1 cellular context compared by ENCODE assay signal in genomic region chr7:38628630-38629385, GRCh38.
TF ChIP-seq lines count a peak whose summit lies in the region.

No MANE protein-coding gene starts in this region.

TF ChIP-seq in H1, 55 proteins besides CTCF, POLR2A, EP300 and RAD21:
- no peak for TF ChIP-seq GTF2F1 (IDR thresholded peaks at IDR 0.05; ENCODE audit: borderline replicate concordance, low read depth, low read length)
- peak; percentile 28; the same call in 1 of the 2 replicates for TF ChIP-seq MAFK (IDR thresholded peaks at IDR 0.05; ENCODE audit: low read depth, low read length)
